Comparison of ENCODE assay signal across 19 cellular contexts in genomic region chr5:168046163-168046562, GRCh38.
DNase-seq lines count a peak whose midpoint lies in the region; ATAC-seq and TF ChIP-seq lines count a peak whose summit lies in the region.
"Had no signal": no experiment of that assay in that cellular context is flagged by ENCODE, and none has a peak within 500 bp of the region (broad histone marks: within the 10 kb centered on the region; RNA-seq: fewer than 3 reads in every experiment).

No MANE protein-coding gene starts in this region.

- H3K4me2 ChIP-seq in BLaER1, result peak overlapping the region; percentile 66

- DNase-seq in NCI-H1417 (lab: John Stamatoyannopoulos, UW) (peak in 2 of 3 experiments; percentile 5 to 46), NCI-H1417 treated with DMSO at 0.1 percent for 48 hours (lab: John Stamatoyannopoulos, UW) (no peak), cerebellar cortex (ENCODE audit: low spot score) (peak; percentile 9), neural crest cell (ENCODE audit: low read depth, low spot score) (no peak)
- DNase-seq: C1 segment of cervical spinal cord; Calu3; CD4-positive, alpha-beta memory T cell; COR-L47; DMS53; DMS79 treated with DMSO at 0.1 percent for 48 hours; GF-D8; GOT3; HFFc6 had no signal

- no peaks in the 10 kb centered on the region for H3K27me3 ChIP-seq in BLaER1

- no peaks in the 10 kb centered on the region for H3K36me3 Mint-ChIP-seq in neural crest cell (ENCODE audit: low read depth)
- H3K36me3 Mint-ChIP-seq: CD4-positive, alpha-beta memory T cell had no signal

- no peak for TF ChIP-seq CTCF in neural crest cell (conservative IDR thresholded peaks at IDR 0.05)

- no peaks in the 10 kb centered on the region for H3K9me3 ChIP-seq in BLaER1
- H3K9me3 ChIP-seq: HAP-1 had no signal

- no peak overlapping the region for H3K9ac ChIP-seq in BLaER1

- H3K4me3 ChIP-seq in BLaER1, result no peak overlapping the region
- H3K4me3 ChIP-seq: HAP-1 had no signal

- H3K4me1 ChIP-seq in BLaER1, result peaks cover 36% of the 10 kb centered on the region
- H3K4me1 ChIP-seq: HAP-1 had no signal

- no peak overlapping the region for H3K4me3 Mint-ChIP-seq in neural crest cell
- H3K4me3 Mint-ChIP-seq: B cell; CD4-positive, alpha-beta memory T cell; HFFc6 had no signal

- ATAC-seq in HG03039 (IDR thresholded peaks at IDR 0.05; ENCODE audit: unreplicated experiment) (no peak), GM21576 (IDR thresholded peaks at IDR 0.05; ENCODE audit: unreplicated experiment) (no peak)

- H4K20me1 ChIP-seq in BLaER1, result peaks cover 31% of the 10 kb centered on the region; the same call in 1 of the 2 replicates

- peak overlapping the region; percentile 53 for H3K27ac Mint-ChIP-seq in neural crest cell (ENCODE audit: unreplicated experiment)
- H3K27ac Mint-ChIP-seq: B cell; CD4-positive, alpha-beta memory T cell; HFFc6 had no signal

- no peaks in the 10 kb centered on the region for H3K9me3 Mint-ChIP-seq in neural crest cell
- H3K9me3 Mint-ChIP-seq: HFFc6 had no signal

- H3K36me3 ChIP-seq in BLaER1, result peaks cover 44% of the 10 kb centered on the region
- H3K36me3 ChIP-seq: HAP-1 had no signal

- H3K27me3 Mint-ChIP-seq in neural crest cell (ENCODE audit: low read depth), result peaks cover 11% of the 10 kb centered on the region
- H3K27me3 Mint-ChIP-seq: B cell had no signal

- no peak overlapping the region for H3K27ac ChIP-seq in BLaER1
- H3K27ac ChIP-seq: 22Rv1 had no signal

- peaks cover 16% of the 10 kb centered on the region for H3K4me1 Mint-ChIP-seq in neural crest cell
- H3K4me1 Mint-ChIP-seq: B cell; CD4-positive, alpha-beta memory T cell had no signal

Comparison
In these comparisons a context has a peak if more than half of its experiments do, and no peak if none do; other contexts are left out.
1. DNase-seq: peak in NCI-H1417 (2 of 3) and cerebellar cortex (single experiment); none in NCI-H1417 treated with DMSO at 0.1 percent for 48 hours (single experiment) and neural crest cell (single experiment).